ENCODE assay signal across 1 cellular context in genomic region chr10:75063461-75064230, GRCh38.
TF ChIP-seq lines count a peak whose summit lies in the region.

No MANE protein-coding gene starts in this region.

TF ChIP-seq in HepG2, 621 proteins besides CTCF, POLR2A, EP300 and RAD21:
- TF ChIP-seq, protein P1, sequence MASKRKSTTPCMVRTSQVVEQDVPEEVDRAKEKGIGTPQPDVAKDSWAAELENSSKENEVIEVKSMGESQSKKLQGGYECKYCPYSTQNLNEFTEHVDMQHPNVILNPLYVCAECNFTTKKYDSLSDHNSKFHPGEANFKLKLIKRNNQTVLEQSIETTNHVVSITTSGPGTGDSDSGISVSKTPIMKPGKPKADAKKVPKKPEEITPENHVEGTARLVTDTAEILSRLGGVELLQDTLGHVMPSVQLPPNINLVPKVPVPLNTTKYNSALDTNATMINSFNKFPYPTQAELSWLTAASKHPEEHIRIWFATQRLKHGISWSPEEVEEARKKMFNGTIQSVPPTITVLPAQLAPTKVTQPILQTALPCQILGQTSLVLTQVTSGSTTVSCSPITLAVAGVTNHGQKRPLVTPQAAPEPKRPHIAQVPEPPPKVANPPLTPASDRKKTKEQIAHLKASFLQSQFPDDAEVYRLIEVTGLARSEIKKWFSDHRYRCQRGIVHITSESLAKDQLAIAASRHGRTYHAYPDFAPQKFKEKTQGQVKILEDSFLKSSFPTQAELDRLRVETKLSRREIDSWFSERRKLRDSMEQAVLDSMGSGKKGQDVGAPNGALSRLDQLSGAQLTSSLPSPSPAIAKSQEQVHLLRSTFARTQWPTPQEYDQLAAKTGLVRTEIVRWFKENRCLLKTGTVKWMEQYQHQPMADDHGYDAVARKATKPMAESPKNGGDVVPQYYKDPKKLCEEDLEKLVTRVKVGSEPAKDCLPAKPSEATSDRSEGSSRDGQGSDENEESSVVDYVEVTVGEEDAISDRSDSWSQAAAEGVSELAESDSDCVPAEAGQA (IDR thresholded peaks at IDR 0.05; ENCODE audit: low read depth): no peak
- TF ChIP-seq, protein P1 (CRISPR knock-in tag; IDR thresholded peaks at IDR 0.05; ENCODE audit: borderline replicate concordance): no peak
- peak; percentile 90 for TF ChIP-seq ZNF263 (CRISPR knock-in tag; IDR thresholded peaks at IDR 0.05)
